In the genomic region with DNA sequence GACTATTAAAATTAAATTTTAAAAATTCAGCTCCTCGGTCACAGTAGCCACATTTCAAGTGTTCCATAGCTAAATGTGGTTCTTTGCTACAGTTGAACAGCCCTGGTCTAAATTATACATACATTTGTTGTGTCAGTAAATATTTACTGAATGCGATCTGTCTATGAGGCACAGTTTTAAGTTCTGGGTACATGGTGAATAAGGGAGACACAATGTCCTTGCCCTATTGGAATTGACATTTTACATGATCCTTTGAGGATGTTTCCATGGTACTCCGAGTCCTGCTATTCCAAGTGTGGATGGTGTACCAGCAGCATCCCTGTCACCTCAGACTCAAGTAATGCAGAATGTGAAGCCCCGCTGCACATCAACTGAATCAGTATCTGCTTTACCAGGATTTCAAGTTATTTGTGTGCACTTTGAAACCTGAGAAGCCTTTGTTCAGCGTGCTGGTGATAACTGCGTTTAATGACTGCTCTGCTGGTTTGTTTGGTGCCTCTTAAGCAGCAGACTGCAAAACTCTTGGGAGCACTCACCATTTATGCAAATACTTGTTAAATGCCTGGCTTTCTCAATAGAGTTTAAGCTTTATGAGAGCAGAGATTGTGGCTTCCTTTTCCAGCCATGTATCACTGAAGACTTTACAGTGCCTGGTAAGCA, we compare ENCODE assay signal across 3 cellular contexts.
TF ChIP-seq lines count a peak whose summit lies in the region.

No MANE protein-coding gene starts in this region.

TF ChIP-seq in SK-N-SH, 30 proteins besides CTCF, POLR2A, EP300 and RAD21:
- TF ChIP-seq FOXJ3 (CRISPR knock-in tag; IDR thresholded peaks at IDR 0.05) (no peak), USF2 (IDR thresholded peaks at IDR 0.05; ENCODE audit: borderline replicate concordance, low read depth, low read length) (no peak), IRF3 (IDR thresholded peaks at IDR 0.05; ENCODE audit: low read depth, low read length) (no peak), NRF1 (IDR thresholded peaks at IDR 0.05; ENCODE audit: low read depth, low read length) (no peak), EZH2phosphoT487 (IDR thresholded peaks at IDR 0.05; ENCODE audit: borderline replicate concordance, low read depth) (no peak), SMC3 (IDR thresholded peaks at IDR 0.05; ENCODE audit: low read depth, low read length) (no peak), RCOR1 (IDR thresholded peaks at IDR 0.05; ENCODE audit: low read length) (no peak), GABPA (IDR thresholded peaks at IDR 0.05; ENCODE audit: low read depth) (no peak)

TF ChIP-seq in SK-N-SH treated with all-trans-retinoic acid at 6 μM for 48 hours, 23 proteins besides CTCF, POLR2A, EP300 and RAD21:
- TF ChIP-seq ZNF70 (CRISPR knock-in tag; IDR thresholded peaks at IDR 0.05) (no peak), TSHZ2 (CRISPR knock-in tag; IDR thresholded peaks at IDR 0.05) (no peak), RARB (CRISPR knock-in tag; IDR thresholded peaks at IDR 0.05) (no peak), POU6F1 (CRISPR knock-in tag; IDR thresholded peaks at IDR 0.05; ENCODE audit: borderline replicate concordance, low read depth) (no peak), ISL1 (CRISPR knock-in tag; IDR thresholded peaks at IDR 0.05) (no peak), ARNTL (CRISPR knock-in tag; IDR thresholded peaks at IDR 0.05; ENCODE audit: borderline replicate concordance, low read depth) (no peak)

TF ChIP-seq in H1, 55 proteins besides CTCF, POLR2A, EP300 and RAD21:
- TF ChIP-seq KDM4A (IDR thresholded peaks at IDR 0.05; ENCODE audit: low read depth, low read length, severe bottlenecking) (no peak), KDM5A (IDR thresholded peaks at IDR 0.05; ENCODE audit: low read length) (no peak)
